ENCODE assay signal across 12 cellular contexts in genomic region chr6:112153926-112154621, GRCh38.
A peak's percentile ranks its signal among the peaks of the same experiment; 100 is the strongest.
DNase-seq lines count a peak whose midpoint lies in the region; FAIRE-seq and TF ChIP-seq lines count a peak whose summit lies in the region.
"Had no signal": no experiment of that assay in that cellular context is flagged by ENCODE, and none has a peak within 500 bp of the region (broad histone marks: within the 10 kb centered on the region; RNA-seq: fewer than 3 reads in every experiment).

No MANE protein-coding gene starts in this region.

- TF ChIP-seq POLR2A in spleen (IDR thresholded peaks at IDR 0.05), result no peak

- H3K36me3 ChIP-seq in osteoblast (ENCODE audit: insufficient read depth, low read length) (peaks cover 84% of the 10 kb centered on the region), spleen (no peaks in the 10 kb centered on the region)

- no peaks in the 10 kb centered on the region for H4K20me1 ChIP-seq in osteoblast (ENCODE audit: insufficient read depth, low read length)

- peak overlapping the region; percentile 38 for H3K27ac ChIP-seq in osteoblast (ENCODE audit: low read depth, low read length)
- H3K27ac ChIP-seq in spleen, result peak overlapping the region in 2 of 8 donors; percentile 23 to 61
- H3K27ac ChIP-seq: 22Rv1 had no signal

- in situ Hi-C loops in astrocyte of the spinal cord (cut with HindIII; ENCODE audit: low sequenced_read_pairs), result no loop called here

- H3K4me1 ChIP-seq in osteoblast (ENCODE audit: insufficient read depth, low read length) (peaks cover 6% of the 10 kb centered on the region), spleen (peaks cover 0 to 10% (median 2%) of the 10 kb centered on the region in 6 donors)

- no peak for TF ChIP-seq CTCF in astrocyte of the spinal cord (IDR thresholded peaks at IDR 0.05; ENCODE audit: low read depth, low read length)
- TF ChIP-seq CTCF in osteoblast (IDR thresholded peaks at IDR 0.05; ENCODE audit: extremely low read depth, low read depth, low read length), result no peak
- no peak for TF ChIP-seq CTCF in spleen (IDR thresholded peaks at IDR 0.05 in 8 of 11, conservative IDR thresholded peaks at IDR 0.05 in 3 of 11)

- intact Hi-C loops in spleen (cut with DNase I; ENCODE audit: low total_unique reads), result no loop called here

- H3K27me3 ChIP-seq in osteoblast (ENCODE audit: insufficient read depth, low read length), result no peaks in the 10 kb centered on the region
- no peaks in the 10 kb centered on the region for H3K27me3 ChIP-seq in spleen (replicated peaks in 1 of 7)

- no peaks in the 10 kb centered on the region for H3K79me2 ChIP-seq in osteoblast (ENCODE audit: insufficient read depth, low read length)

- peak; percentile 56 for DNase-seq in DMS153 (lab: John Stamatoyannopoulos, UW)
- DNase-seq in DMS153 treated with DMSO at 0.1 percent for 48 hours (lab: John Stamatoyannopoulos, UW; ENCODE audit: unreplicated experiment), result no peak
- peak; percentile 48 for DNase-seq in HTR-8/SVneo (ENCODE audit: insufficient read length, low spot score)
- peak; percentile 41 for DNase-seq in astrocyte of the spinal cord (ENCODE audit: low read depth, low spot score)
- DNase-seq in osteoblast (ENCODE audit: insufficient read length, low spot score, missing footprints), result peak; percentile 63
- DNase-seq in AML-193 (lab: John Stamatoyannopoulos, UW), result no peak
- DNase-seq in NCI-H524 treated with DMSO at 0.1 percent for 48 hours (lab: John Stamatoyannopoulos, UW), result no peak
- no peak for DNase-seq in spleen
- DNase-seq: effector memory CD8-positive, alpha-beta T cell; left cardiac atrium; NCI-H1930 had no signal

- 63 to 84% (median 73%) methylated on average over 5 of the region's 5 CpGs for WGBS in spleen, 5 donors

- no peak overlapping the region for H3K4me2 ChIP-seq in osteoblast (ENCODE audit: insufficient read depth, low read length)

- H2AFZ ChIP-seq in osteoblast (ENCODE audit: low read length), result no peak overlapping the region

- no peak for FAIRE-seq in HTR-8/SVneo (lab: Jason Lieb, UNC)

- H3K9me3 ChIP-seq in osteoblast (ENCODE audit: low read depth, low read length) (no peaks in the 10 kb centered on the region), spleen (no peaks in the 10 kb centered on the region)

- H3K4me3 ChIP-seq in astrocyte of the spinal cord (ENCODE audit: low read depth, low read length), result no peak overlapping the region
- no peak overlapping the region for H3K4me3 ChIP-seq in osteoblast (ENCODE audit: insufficient read depth, low read length)
- no peak overlapping the region for H3K4me3 ChIP-seq in spleen

Comparison
In these comparisons a context has a peak if more than half of its experiments do, and no peak if none do; other contexts are left out.
1. DNase-seq: peak in DMS153 (single experiment), HTR-8/SVneo (single experiment), astrocyte of the spinal cord (single experiment) and osteoblast (single experiment); none in DMS153 treated with DMSO at 0.1 percent for 48 hours (single experiment), AML-193 (0 of 2), NCI-H524 treated with DMSO at 0.1 percent for 48 hours (single experiment) and spleen (single experiment).